Comparison of ENCODE assay signal across 1 cellular context in genomic region chr13:85743201-85743765, GRCh38. TPM values are rescaled to one million over a fixed set of nuclear protein-coding genes. Genes with fewer than 3 reads are reported as not detected.
"Had no signal": no experiment of that assay in that cellular context is flagged by ENCODE, and none has a peak within 500 bp of the region (broad histone marks: within the 10 kb centered on the region; RNA-seq: fewer than 3 reads in every experiment).

No MANE protein-coding gene starts in this region.

RNA-seq across cellular contexts. Expression of gene SLITRK6, which starts 55.9 kb away (rescaled TPM):
- polyA plus RNA-seq: IgD-negative memory B cell had no signal
